Comparison of ENCODE assay signal across 1 cellular context in the genomic region with DNA sequence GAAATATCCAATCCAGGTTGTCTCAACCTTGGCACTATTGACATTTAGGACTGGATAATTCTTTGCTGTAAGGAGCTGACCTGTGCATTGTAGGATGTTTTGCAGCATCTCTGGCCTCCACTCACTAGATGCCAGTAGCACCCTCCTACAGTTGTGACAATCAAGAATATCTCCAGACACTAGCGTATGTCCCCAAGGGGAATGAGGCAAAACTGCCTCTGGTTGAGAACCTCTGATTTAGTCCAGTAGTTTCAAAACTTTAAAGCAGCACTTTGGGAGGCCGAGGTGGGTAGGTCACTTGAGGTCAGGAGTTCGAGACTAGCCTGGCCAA.
TF ChIP-seq lines count a peak whose summit lies in the region.

No MANE protein-coding gene starts in this region.

TF ChIP-seq in GM23338, 12 proteins besides CTCF, POLR2A, EP300 and RAD21 (continued from another document):
- TF ChIP-seq, protein P1, sequence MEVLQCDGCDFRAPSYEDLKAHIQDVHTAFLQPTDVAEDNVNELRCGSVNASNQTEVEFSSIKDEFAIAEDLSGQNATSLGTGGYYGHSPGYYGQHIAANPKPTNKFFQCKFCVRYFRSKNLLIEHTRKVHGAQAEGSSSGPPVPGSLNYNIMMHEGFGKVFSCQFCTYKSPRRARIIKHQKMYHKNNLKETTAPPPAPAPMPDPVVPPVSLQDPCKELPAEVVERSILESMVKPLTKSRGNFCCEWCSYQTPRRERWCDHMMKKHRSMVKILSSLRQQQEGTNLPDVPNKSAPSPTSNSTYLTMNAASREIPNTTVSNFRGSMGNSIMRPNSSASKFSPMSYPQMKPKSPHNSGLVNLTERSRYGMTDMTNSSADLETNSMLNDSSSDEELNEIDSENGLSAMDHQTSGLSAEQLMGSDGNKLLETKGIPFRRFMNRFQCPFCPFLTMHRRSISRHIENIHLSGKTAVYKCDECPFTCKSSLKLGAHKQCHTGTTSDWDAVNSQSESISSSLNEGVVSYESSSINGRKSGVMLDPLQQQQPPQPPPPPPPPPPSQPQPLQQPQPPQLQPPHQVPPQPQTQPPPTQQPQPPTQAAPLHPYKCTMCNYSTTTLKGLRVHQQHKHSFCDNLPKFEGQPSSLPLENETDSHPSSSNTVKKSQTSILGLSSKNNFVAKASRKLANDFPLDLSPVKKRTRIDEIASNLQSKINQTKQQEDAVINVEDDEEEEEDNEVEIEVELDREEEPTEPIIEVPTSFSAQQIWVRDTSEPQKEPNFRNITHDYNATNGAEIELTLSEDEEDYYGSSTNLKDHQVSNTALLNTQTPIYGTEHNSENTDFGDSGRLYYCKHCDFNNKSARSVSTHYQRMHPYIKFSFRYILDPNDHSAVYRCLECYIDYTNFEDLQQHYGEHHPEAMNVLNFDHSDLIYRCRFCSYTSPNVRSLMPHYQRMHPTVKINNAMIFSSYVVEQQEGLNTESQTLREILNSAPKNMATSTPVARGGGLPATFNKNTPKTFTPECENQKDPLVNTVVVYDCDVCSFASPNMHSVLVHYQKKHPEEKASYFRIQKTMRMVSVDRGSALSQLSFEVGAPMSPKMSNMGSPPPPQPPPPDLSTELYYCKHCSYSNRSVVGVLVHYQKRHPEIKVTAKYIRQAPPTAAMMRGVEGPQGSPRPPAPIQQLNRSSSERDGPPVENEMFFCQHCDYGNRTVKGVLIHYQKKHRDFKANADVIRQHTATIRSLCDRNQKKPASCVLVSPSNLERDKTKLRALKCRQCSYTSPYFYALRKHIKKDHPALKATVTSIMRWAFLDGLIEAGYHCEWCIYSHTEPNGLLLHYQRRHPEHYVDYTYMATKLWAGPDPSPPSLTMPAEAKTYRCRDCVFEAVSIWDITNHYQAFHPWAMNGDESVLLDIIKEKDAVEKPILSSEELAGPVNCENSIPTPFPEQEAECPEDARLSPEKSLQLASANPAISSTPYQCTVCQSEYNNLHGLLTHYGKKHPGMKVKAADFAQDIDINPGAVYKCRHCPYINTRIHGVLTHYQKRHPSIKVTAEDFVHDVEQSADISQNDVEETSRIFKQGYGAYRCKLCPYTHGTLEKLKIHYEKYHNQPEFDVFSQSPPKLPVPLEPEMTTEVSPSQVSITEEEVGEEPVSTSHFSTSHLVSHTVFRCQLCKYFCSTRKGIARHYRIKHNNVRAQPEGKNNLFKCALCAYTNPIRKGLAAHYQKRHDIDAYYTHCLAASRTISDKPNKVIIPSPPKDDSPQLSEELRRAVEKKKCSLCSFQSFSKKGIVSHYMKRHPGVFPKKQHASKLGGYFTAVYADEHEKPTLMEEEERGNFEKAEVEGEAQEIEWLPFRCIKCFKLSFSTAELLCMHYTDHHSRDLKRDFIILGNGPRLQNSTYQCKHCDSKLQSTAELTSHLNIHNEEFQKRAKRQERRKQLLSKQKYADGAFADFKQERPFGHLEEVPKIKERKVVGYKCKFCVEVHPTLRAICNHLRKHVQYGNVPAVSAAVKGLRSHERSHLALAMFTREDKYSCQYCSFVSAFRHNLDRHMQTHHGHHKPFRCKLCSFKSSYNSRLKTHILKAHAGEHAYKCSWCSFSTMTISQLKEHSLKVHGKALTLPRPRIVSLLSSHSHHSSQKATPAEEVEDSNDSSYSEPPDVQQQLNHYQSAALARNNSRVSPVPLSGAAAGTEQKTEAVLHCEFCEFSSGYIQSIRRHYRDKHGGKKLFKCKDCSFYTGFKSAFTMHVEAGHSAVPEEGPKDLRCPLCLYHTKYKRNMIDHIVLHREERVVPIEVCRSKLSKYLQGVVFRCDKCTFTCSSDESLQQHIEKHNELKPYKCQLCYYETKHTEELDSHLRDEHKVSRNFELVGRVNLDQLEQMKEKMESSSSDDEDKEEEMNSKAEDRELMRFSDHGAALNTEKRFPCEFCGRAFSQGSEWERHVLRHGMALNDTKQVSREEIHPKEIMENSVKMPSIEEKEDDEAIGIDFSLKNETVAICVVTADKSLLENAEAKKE (CRISPR knock-in tag; IDR thresholded peaks at IDR 0.05), result no peak
- no peak for TF ChIP-seq ZNF114 (CRISPR knock-in tag; IDR thresholded peaks at IDR 0.05)
TF ChIP-seq in GM23338: peak in this region for 0.
